31 cellular contexts compared by ENCODE assay signal in the genomic region with DNA sequence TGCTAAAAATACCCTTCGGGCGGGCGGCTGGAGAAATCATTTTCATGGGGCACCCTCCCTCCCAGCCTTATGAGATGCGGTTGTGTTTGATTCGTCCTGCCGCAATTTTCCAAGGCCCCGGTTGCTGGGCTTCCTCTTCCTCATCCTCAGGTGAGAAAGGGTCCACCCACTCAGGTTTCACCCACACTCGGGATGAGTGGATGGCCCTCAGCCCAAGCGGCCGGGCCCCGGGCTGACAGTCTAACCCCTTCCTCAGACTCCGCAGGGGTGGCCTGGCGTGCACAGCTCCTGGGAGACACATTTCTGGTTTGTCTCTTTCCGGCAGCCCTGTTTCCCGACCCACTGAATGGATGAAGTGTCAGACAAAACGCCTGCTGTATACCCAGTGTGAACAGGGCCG.
"Had no signal": no experiment of that assay in that cellular context is flagged by ENCODE, and none has a peak within 500 bp of the region (broad histone marks: within the 10 kb centered on the region; RNA-seq: fewer than 3 reads in every experiment).

No MANE protein-coding gene starts in this region.

- DNase-seq: activated effector memory CD4-positive, alpha-beta T cell treated with anti-CD3 and anti-CD28 coated beads, Interleukin-2, amount 50 U/mL, for 16 hours; activated effector memory CD4-positive, alpha-beta T cell treated with Interleukin-2 at 50 U/mL for 16 hours; activated gamma-delta T cell; activated gamma-delta T cell treated with Interleukin-2 at 50 U/mL for 16 hours; activated naive CD4-positive, alpha-beta T cell; activated naive CD4-positive, alpha-beta T cell treated with anti-CD3 and anti-CD28 coated beads for 36 hours; activated naive CD4-positive, alpha-beta T cell treated with anti-CD3 and anti-CD28 coated beads, Interleukin-2, amount 10 ng/mL, durations not matched to agents 7 days and 5 days; activated naive CD4-positive, alpha-beta T cell treated with anti-CD3 and anti-CD28 coated beads, Interleukin-2, amount 50 U/mL, for 16 hours; activated naive CD4-positive, alpha-beta T cell treated with Interleukin-2 at 50 U/mL for 16 hours; activated naive CD8-positive, alpha-beta T cell treated with anti-CD3 and anti-CD28 coated beads for 36 hours; activated naive CD8-positive, alpha-beta T cell treated with anti-CD3 and anti-CD28 coated beads, Interleukin-2, amount 10 ng/mL, durations not matched to agents 7 days and 5 days; activated naive CD8-positive, alpha-beta T cell treated with anti-CD3 and anti-CD28 coated beads, Interleukin-2, amount 50 U/mL, for 24 hours; activated T-cell treated with anti-CD3 and anti-CD28 coated beads for 4 hours; activated T-cell treated with anti-CD3 and anti-CD28 coated beads, Interleukin-2, amount 50 U/mL, for 1 hour; activated T-cell treated with anti-CD3 and anti-CD28 coated beads, Interleukin-2, amount 50 U/mL, for 24 hours; activated T-cell treated with anti-CD3 and anti-CD28 coated beads, Interleukin-2, amount 50 U/mL, for 4 hours; activated T-cell treated with anti-CD3 and anti-CD28 coated beads, Interleukin-2, amount 50 U/mL, for 48 hours; activated T-cell treated with anti-CD3 and anti-CD28 coated beads, Interleukin-2, amount 50 U/mL, for 72 hours; adrenal gland; amniotic stem cell; amygdala; aorta; body of pancreas; brain microvascular endothelial cell; central memory CD4-positive, alpha-beta T cell; cerebellar nuclear complex had no signal

- H3K36me3 ChIP-seq: adrenal gland, ascending aorta, brain microvascular endothelial cell, breast epithelium, cardiac muscle cell had no signal

- H3K27me3 ChIP-seq: ascending aorta, body of pancreas, cardiac muscle cell had no signal

- H3K27ac ChIP-seq: adrenal gland, ascending aorta, body of pancreas, brain microvascular endothelial cell, breast epithelium, cardiac muscle cell had no signal

- ATAC-seq: activated naive CD4-positive, alpha-beta T cell treated with anti-CD3 and anti-CD28 coated beads, Interleukin-2, amount 50 U/mL, for 72 hours; activated naive CD8-positive, alpha-beta T cell treated with anti-CD3 and anti-CD28 coated beads, Interleukin-2, amount 50 U/mL, for 24 hours; activated T-cell treated with anti-CD3 and anti-CD28 coated beads, Interleukin-2, amount 50 U/mL, for 4 hours; activated T-cell treated with anti-CD3 and anti-CD28 coated beads, Interleukin-2, amount 50 U/mL, for 72 hours; activated T-helper 17 cell treated with anti-CD3 and anti-CD28 coated beads, Interleukin-2, amount 50 U/mL, for 72 hours; body of pancreas had no signal

- H3K4me1 ChIP-seq: adrenal gland, body of pancreas, breast epithelium had no signal

- H3K9me3 ChIP-seq: adrenal gland, ascending aorta, body of pancreas had no signal

- H3K4me3 ChIP-seq: adrenal gland, ascending aorta, body of pancreas, breast epithelium, cardiac muscle cell had no signal
